ENCODE assay signal across 9 cellular contexts in genomic region chr11:2398664-2399355, GRCh38. TPM values are rescaled to one million over a fixed set of nuclear protein-coding genes. Genes with fewer than 3 reads are reported as not detected.
A peak's percentile ranks its signal among the peaks of the same experiment; 100 is the strongest.
DNase-seq lines count a peak whose midpoint lies in the region; ATAC-seq and TF ChIP-seq lines count a peak whose summit lies in the region.
"Had no signal": no experiment of that assay in that cellular context is flagged by ENCODE, and none has a peak within 500 bp of the region (broad histone marks: within the 10 kb centered on the region; RNA-seq: fewer than 3 reads in every experiment).

No MANE protein-coding gene starts in this region.

- peak overlapping the region; percentile 90; the same call in 1 of the 2 replicates for H3K27ac ChIP-seq in HUES6 (ENCODE audit: low read depth, low read length)
- H3K27ac ChIP-seq in brain microvascular endothelial cell, result peak overlapping the region; percentile 91
- H3K27ac ChIP-seq in naive thymus-derived CD4-positive, alpha-beta T cell (ENCODE audit: low read depth, low read length), result peak overlapping the region; percentile 93

- CTCF ChIA-PET in naive thymus-derived CD4-positive, alpha-beta T cell (lab: Charles Lee), result interaction anchor here (1.2 to 2.7 kb wide), 2 partner anchors 21 to 94 kb away, joined by 3 to 11 read pairs; no protein-coding TSS in a partner anchor

- no peaks in the 10 kb centered on the region for H3K9me3 Mint-ChIP-seq in naive thymus-derived CD4-positive, alpha-beta T cell

- H3K9me3 ChIP-seq in HUES6 (ENCODE audit: control insufficient read depth, insufficient read depth, low read depth, low read length), result no peaks in the 10 kb centered on the region
- no peaks in the 10 kb centered on the region for H3K9me3 ChIP-seq in naive thymus-derived CD4-positive, alpha-beta T cell (ENCODE audit: control insufficient read depth in 2 of 3, low read length in 3 of 3)

- H3K4me1 ChIP-seq in HUES6 (ENCODE audit: control insufficient read depth, insufficient read depth, low read length), result peaks cover 17% of the 10 kb centered on the region; the same call in 1 of the 2 replicates
- H3K4me1 ChIP-seq in naive thymus-derived CD4-positive, alpha-beta T cell (ENCODE audit: control insufficient read depth in 2 of 2, insufficient read depth in 2 of 2, low read length in 2 of 2), result peaks cover 22 to 24% of the 10 kb centered on the region in 2 donors

- POLR2A ChIA-PET in naive thymus-derived CD4-positive, alpha-beta T cell (lab: Charles Lee), result interaction anchor here (1.2 to 3.5 kb wide), 4 partner anchors 11 to 494 kb away, joined by 4 to 27 read pairs (median 14); partner anchors contain the start of genes C11orf21, CD81 and TSPAN32

- H3K27ac Mint-ChIP-seq in naive thymus-derived CD4-positive, alpha-beta T cell, result peak overlapping the region; percentile 90 to 97 (median 95)

- H3K36me3 ChIP-seq in HUES6 (ENCODE audit: control insufficient read depth, insufficient read depth, low read length) (peaks cover 64% of the 10 kb centered on the region), brain microvascular endothelial cell (replicated peaks) (peaks cover 50% of the 10 kb centered on the region)
- H3K36me3 ChIP-seq in naive thymus-derived CD4-positive, alpha-beta T cell (ENCODE audit: control insufficient read depth in 2 of 3, insufficient read depth in 3 of 3, low read length in 3 of 3), result peaks cover 0 to 58% (median 0%) of the 10 kb centered on the region in 3 experiments

- peak overlapping the region; percentile 68; the same call in 1 of the 2 replicates for H3K4me3 ChIP-seq in AG10803 (ENCODE audit: low read length)
- peak overlapping the region; percentile 71 for H3K4me3 ChIP-seq in HUES6 (ENCODE audit: low read depth, low read length)
- no peak overlapping the region for H3K4me3 ChIP-seq in brain microvascular endothelial cell (ENCODE audit: low read depth, low read length)
- peak overlapping the region; percentile 75 for H3K4me3 ChIP-seq in naive thymus-derived CD4-positive, alpha-beta T cell (ENCODE audit: low read length)

- H3K27me3 ChIP-seq in HUES6 (ENCODE audit: control insufficient read depth, insufficient read depth, low read length) (no peaks in the 10 kb centered on the region), brain microvascular endothelial cell (replicated peaks) (no peaks in the 10 kb centered on the region)
- no peaks in the 10 kb centered on the region for H3K27me3 ChIP-seq in naive thymus-derived CD4-positive, alpha-beta T cell (ENCODE audit: control insufficient read depth in 2 of 2, insufficient read depth in 2 of 2, low read length in 2 of 2)

- H3K27me3 Mint-ChIP-seq in naive thymus-derived CD4-positive, alpha-beta T cell, result peaks cover 0 to 2% (median 0%) of the 10 kb centered on the region in 5 donors

- intact Hi-C loops in naive thymus-derived CD4-positive, alpha-beta T cell (cut with micrococcal nuclease), result no loop called here

- ATAC-seq in naive thymus-derived CD4-positive, alpha-beta T cell, result no peak
- ATAC-seq in HG02623 (IDR thresholded peaks at IDR 0.05; ENCODE audit: unreplicated experiment), result no peak
- no peak for ATAC-seq in GM21619 (IDR thresholded peaks at IDR 0.05; ENCODE audit: unreplicated experiment)
- no peak for ATAC-seq in HG02973 (IDR thresholded peaks at IDR 0.05; ENCODE audit: unreplicated experiment)

- peaks cover 0 to 9% (median 0%) of the 10 kb centered on the region in 5 donors for H3K36me3 Mint-ChIP-seq in naive thymus-derived CD4-positive, alpha-beta T cell

- H3K4me3 Mint-ChIP-seq in naive thymus-derived CD4-positive, alpha-beta T cell, result peak overlapping the region; percentile 86 to 97 (median 91)

- H3K9ac ChIP-seq in HUES6 (ENCODE audit: low read length), result peak overlapping the region; percentile 88

- in situ Hi-C loops in brain microvascular endothelial cell (cut with HindIII; ENCODE audit: low pct_ligation_motif_present, low sequenced_read_pairs), result no loop called here

- DNase-seq in AG10803 (ENCODE audit: low read depth), result no peak
- DNase-seq in brain microvascular endothelial cell, result no peak
- no peak for DNase-seq in naive thymus-derived CD4-positive, alpha-beta T cell
- no peak for DNase-seq in globus pallidus (ENCODE audit: low spot score)

- TF ChIP-seq CTCF in AG10803 (conservative IDR thresholded peaks at IDR 0.05; ENCODE audit: low read length) (no peak), brain microvascular endothelial cell (IDR thresholded peaks at IDR 0.05; ENCODE audit: low read depth, low read length, missing control alignments) (no peak)

- peaks cover 0 to 28% (median 16%) of the 10 kb centered on the region in 7 donors for H3K4me1 Mint-ChIP-seq in naive thymus-derived CD4-positive, alpha-beta T cell

RNA-seq across cellular contexts. Expression of gene TSSC4, which starts 1.7 kb away (rescaled TPM):
- total RNA-seq in naive thymus-derived CD4-positive, alpha-beta T cell, result 10 to 100 TPM; 43.6 to 55.0 (median 50.9) TPM
- polyA plus RNA-seq in naive thymus-derived CD4-positive, alpha-beta T cell, result 10 to 100 TPM; 51.7 to 83.7 TPM

RNA-seq across cellular contexts. Expression of gene CD81, which starts 21.7 kb away (rescaled TPM):
- total RNA-seq in naive thymus-derived CD4-positive, alpha-beta T cell, result 100 to 1,000 TPM in 4 of 5 experiments, 10 to 100 TPM in 1; 97.5 to 173 (median 138) TPM
- 10 to 100 TPM; 19.0 to 39.6 TPM for polyA plus RNA-seq in naive thymus-derived CD4-positive, alpha-beta T cell

RNA-seq across cellular contexts. Expression of gene TRPM5, which starts 45.5 kb away (rescaled TPM):
- total RNA-seq in naive thymus-derived CD4-positive, alpha-beta T cell, result 1 to 10 TPM in 1 of 5 experiments, under 1 TPM in 4; 0.05 to 1.1 (median 0.73) TPM
- polyA plus RNA-seq in naive thymus-derived CD4-positive, alpha-beta T cell, result under 1 TPM in 1 of 2 donors, not detected in 1; 0.09 TPM
- total RNA-seq: RPMI7951 had no signal

RNA-seq across cellular contexts. Expression of gene KCNQ1, which starts 46.0 kb away (rescaled TPM):
- total RNA-seq in naive thymus-derived CD4-positive, alpha-beta T cell, result 10 to 100 TPM; 14.7 to 46.4 (median 41.4) TPM
- polyA plus RNA-seq in naive thymus-derived CD4-positive, alpha-beta T cell, result 10 to 100 TPM; 15.8 to 20.9 TPM
- total RNA-seq: RPMI7951 had no signal
